Comparison of ENCODE assay signal across 1 cellular context in genomic region chr11:121466063-121466794, GRCh38.
TF ChIP-seq lines count a peak whose summit lies in the region.

No MANE protein-coding gene starts in this region.

TF ChIP-seq in K562, 482 proteins besides CTCF, POLR2A, EP300 and RAD21 (continued from another document):
- TF ChIP-seq GTF3C2 (IDR thresholded peaks at IDR 0.05; ENCODE audit: borderline replicate concordance, extremely low read depth, insufficient read length) (no peak), CEBPG (CRISPR knock-in tag; IDR thresholded peaks at IDR 0.05) (no peak), CEBPG (tag; conservative IDR thresholded peaks at IDR 0.05 in 1 of 2, IDR thresholded peaks at IDR 0.05 in 1 of 2) (no peak), ZNF766 (CRISPR knock-in tag; conservative IDR thresholded peaks at IDR 0.05) (no peak), NR3C1 (CRISPR knock-in tag; IDR thresholded peaks at IDR 0.05) (no peak), BRF2 (IDR thresholded peaks at IDR 0.05; ENCODE audit: borderline replicate concordance, insufficient read depth, insufficient read length) (no peak)
